27 cellular contexts compared by ENCODE assay signal in the genomic region with DNA sequence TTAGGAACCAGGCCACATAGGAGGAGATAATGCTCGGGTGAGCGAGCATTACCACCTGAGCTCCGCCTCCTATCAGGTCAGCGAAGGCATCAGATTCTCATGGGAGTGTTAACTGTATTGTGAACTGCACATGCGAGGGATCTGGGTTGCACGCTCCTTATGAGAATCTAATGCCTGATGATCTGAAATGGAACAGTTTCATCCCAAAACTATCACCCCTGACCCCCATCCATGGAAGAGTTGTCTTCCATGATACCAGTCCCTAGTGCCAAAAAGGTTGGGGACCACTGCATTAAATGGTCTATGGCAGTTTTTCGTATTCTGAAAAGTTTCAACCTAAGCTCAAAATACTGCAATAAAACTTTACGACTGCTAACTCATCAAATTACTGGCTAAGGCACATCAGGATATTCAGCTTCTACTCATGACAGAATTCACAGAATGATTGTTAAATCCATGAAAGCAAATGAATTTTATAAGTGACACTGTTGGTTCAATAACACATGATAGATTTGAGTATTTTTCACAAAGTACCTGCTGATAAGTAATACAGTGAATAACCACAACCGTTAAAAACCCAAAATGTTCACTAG. TPM values are rescaled to one million over a fixed set of nuclear protein-coding genes. Genes with fewer than 3 reads are reported as not detected.
"Had no signal": no experiment of that assay in that cellular context is flagged by ENCODE, and none has a peak within 500 bp of the region (broad histone marks: within the 10 kb centered on the region; RNA-seq: fewer than 3 reads in every experiment).

No MANE protein-coding gene starts in this region.

- H3K36me3 Mint-ChIP-seq: activated naive CD8-positive, alpha-beta T cell treated with anti-CD3 and anti-CD28 coated beads, Interleukin-2, amount 10 ng/mL, durations not matched to agents 7 days and 5 days; T-cell had no signal

- H3K4me3 Mint-ChIP-seq: activated CD4-positive, alpha-beta T cell treated with anti-CD3 and anti-CD28 coated beads for 36 hours; activated CD8-positive, alpha-beta T cell treated with anti-CD3 and anti-CD28 coated beads for 36 hours; activated naive CD8-positive, alpha-beta T cell treated with anti-CD3 and anti-CD28 coated beads, Interleukin-2, amount 10 ng/mL, durations not matched to agents 7 days and 5 days; T-cell had no signal

- ATAC-seq: activated CD4-positive, alpha-beta T cell treated with anti-CD3 and anti-CD28 coated beads for 36 hours; activated CD8-positive, alpha-beta T cell treated with anti-CD3 and anti-CD28 coated beads for 36 hours; body of pancreas; T-cell had no signal

- H3K4me1 ChIP-seq: body of pancreas had no signal

- H3K9me3 Mint-ChIP-seq: activated CD8-positive, alpha-beta T cell treated with anti-CD3 and anti-CD28 coated beads for 36 hours; activated naive CD8-positive, alpha-beta T cell treated with anti-CD3 and anti-CD28 coated beads, Interleukin-2, amount 10 ng/mL, durations not matched to agents 7 days and 5 days; T-cell had no signal

- H3K27ac ChIP-seq: body of pancreas, KMS-11, WERI-Rb-1 had no signal

- H3K27me3 ChIP-seq: body of pancreas, MG63 had no signal

- H3K4me3 ChIP-seq: body of pancreas, MG63 had no signal

- FAIRE-seq: bronchial epithelial cell had no signal

- H3K4me2 ChIP-seq: KMS-11 had no signal

- H3K27ac Mint-ChIP-seq: activated CD4-positive, alpha-beta T cell treated with anti-CD3 and anti-CD28 coated beads for 36 hours; activated CD8-positive, alpha-beta T cell treated with anti-CD3 and anti-CD28 coated beads for 36 hours; activated naive CD8-positive, alpha-beta T cell treated with anti-CD3 and anti-CD28 coated beads, Interleukin-2, amount 10 ng/mL, durations not matched to agents 7 days and 5 days; T-cell had no signal

- H3K9me3 ChIP-seq: body of pancreas, MG63 had no signal

- DNase-seq: activated CD4-positive, alpha-beta T cell treated with anti-CD3 and anti-CD28 coated beads for 36 hours; activated CD8-positive, alpha-beta memory T cell treated with anti-CD3 and anti-CD28 coated beads, Interleukin-2, amount 50 U/mL, for 4 hours; activated CD8-positive, alpha-beta T cell treated with anti-CD3 and anti-CD28 coated beads for 36 hours; activated naive CD4-positive, alpha-beta T cell treated with anti-CD3 and anti-CD28 coated beads, Interleukin-2, amount 50 U/mL, for 16 hours; activated naive CD8-positive, alpha-beta T cell treated with anti-CD3 and anti-CD28 coated beads, Interleukin-2, amount 10 ng/mL, durations not matched to agents 7 days and 5 days; activated T-cell treated with anti-CD3 and anti-CD28 coated beads, Interleukin-2, amount 50 U/mL, for 1 hour; aorta; body of pancreas; central memory CD4-positive, alpha-beta T cell; MG63; MV-4-11; NCI-H1092 treated with DMSO at 0.1 percent for 48 hours; NCI-H146; NCI-H187 treated with DMSO at 0.1 percent for 48 hours; NCI-H2081 treated with DMSO at 0.1 percent for 48 hours; NCI-H2227 treated with DMSO at 0.1 percent for 48 hours; NCI-H446 treated with DMSO at 0.1 percent for 48 hours; NCI-H524 treated with DMSO at 0.1 percent for 48 hours; NCI-H748 treated with DMSO at 0.1 percent for 48 hours; SIG-M5; T-cell; T-helper 2 cell; T1000; WERI-Rb-1 had no signal

- H3K36me3 ChIP-seq: MG63 had no signal

- H3K9ac ChIP-seq: KMS-11 had no signal

- H3K27me3 Mint-ChIP-seq: activated CD4-positive, alpha-beta T cell treated with anti-CD3 and anti-CD28 coated beads for 36 hours; activated CD8-positive, alpha-beta T cell treated with anti-CD3 and anti-CD28 coated beads for 36 hours; T-cell had no signal

RNA-seq across cellular contexts. Expression of gene RNF217, which starts 25.9 kb away (rescaled TPM):
- total RNA-seq: OCI-LY7 had no signal
